8 cellular contexts compared by ENCODE assay signal in genomic region chr4:47913858-47914218, GRCh38. TPM values are rescaled to one million over a fixed set of nuclear protein-coding genes. Genes with fewer than 3 reads are reported as not detected.
DNase-seq lines count a peak whose midpoint lies in the region; ATAC-seq and TF ChIP-seq lines count a peak whose summit lies in the region.

No MANE protein-coding gene starts in this region.

- H3K27ac Mint-ChIP-seq in activated CD4-positive, alpha-beta T cell treated with anti-CD3 and anti-CD28 coated beads for 36 hours = peak overlapping the region; percentile 90
- peak overlapping the region; percentile 98 for H3K27ac Mint-ChIP-seq in dendritic cell treated with granulocyte-macrophage colony-stimulating factor and Interleukin-4, amounts not matched to agents 40 ng/mL and 50 ng/mL, for 4 days

- no peaks in the 10 kb centered on the region for H3K9me3 ChIP-seq in DOHH2 (ENCODE audit: control insufficient read depth, insufficient read depth, low read length)
- no peaks in the 10 kb centered on the region for H3K9me3 ChIP-seq in HUES6 (ENCODE audit: control insufficient read depth, insufficient read depth, low read depth, low read length)
- H3K9me3 ChIP-seq in lung (ENCODE audit: control insufficient read depth in 2 of 2, insufficient read depth in 1 of 2, low read length in 1 of 2) = no peaks in the 10 kb centered on the region

- H3K27ac ChIP-seq in DOHH2 (ENCODE audit: low read depth, low read length) (peak overlapping the region; percentile 50), HUES6 (ENCODE audit: low read depth, low read length) (peak overlapping the region; percentile 83; the same call in 1 of the 2 replicates), lung (ENCODE audit: low read depth in 1 of 2, low read length in 1 of 2) (peak overlapping the region; percentile 62 to 87)

- H3K4me2 ChIP-seq in DOHH2 (ENCODE audit: low read length) = peak overlapping the region; percentile 72

- DNase-seq in activated CD4-positive, alpha-beta T cell treated with anti-CD3 and anti-CD28 coated beads for 36 hours = peak; percentile 65
- DNase-seq in lung (ENCODE audit: low spot score) = peak; percentile 44
- peak; percentile 14 to 26 for DNase-seq in stimulated activated CD8-positive, alpha-beta memory T cell treated with anti-CD3 and anti-CD28 coated beads, Interleukin-2, amount 100 ng/mL, for 48 hours (ENCODE audit: low read depth in 2 of 2)
- no peak for DNase-seq in NCI-H774 (lab: John Stamatoyannopoulos, UW)

- POLR2A ChIA-PET in activated CD4-positive, alpha-beta T cell treated with anti-CD3 and anti-CD28 coated beads for 36 hours (lab: Charles Lee) = interaction anchor here (0.7 to 1.0 kb wide), 2 partner anchors 10 to 429 kb away, joined by 3 read pairs; partner anchors contain the start of gene ATP10D

- H3K4me1 Mint-ChIP-seq in activated CD4-positive, alpha-beta T cell treated with anti-CD3 and anti-CD28 coated beads for 36 hours = peaks cover 29% of the 10 kb centered on the region
- H3K4me1 Mint-ChIP-seq in dendritic cell treated with granulocyte-macrophage colony-stimulating factor and Interleukin-4, amounts not matched to agents 40 ng/mL and 50 ng/mL, for 4 days (ENCODE audit: low read depth) = peaks cover 50% of the 10 kb centered on the region

- peaks cover 7% of the 10 kb centered on the region for H3F3A ChIP-seq in DOHH2 (ENCODE audit: control insufficient read depth, insufficient read depth)

- H3K4me3 ChIP-seq in DOHH2 (ENCODE audit: low read length) = peak overlapping the region; percentile 82
- H3K4me3 ChIP-seq in HUES6 (ENCODE audit: low read depth, low read length) = peak overlapping the region; percentile 90
- peak overlapping the region; percentile 79 for H3K4me3 ChIP-seq in lung

- no peaks in the 10 kb centered on the region for H3K9me2 ChIP-seq in DOHH2 (replicated peaks; ENCODE audit: control insufficient read depth, low read length)

- peak overlapping the region; percentile 82 for H3K9ac ChIP-seq in HUES6 (ENCODE audit: low read length)

- no peaks in the 10 kb centered on the region for H3K9me3 Mint-ChIP-seq in activated CD4-positive, alpha-beta T cell treated with anti-CD3 and anti-CD28 coated beads for 36 hours (ENCODE audit: low read depth)
- H3K9me3 Mint-ChIP-seq in dendritic cell treated with granulocyte-macrophage colony-stimulating factor and Interleukin-4, amounts not matched to agents 40 ng/mL and 50 ng/mL, for 4 days = peaks cover 10% of the 10 kb centered on the region

- CTCF ChIA-PET in activated CD4-positive, alpha-beta T cell treated with anti-CD3 and anti-CD28 coated beads for 36 hours (lab: Charles Lee) = no interaction called here

- H3K4me1 ChIP-seq in DOHH2 (ENCODE audit: control insufficient read depth, low read length) (peaks cover 42% of the 10 kb centered on the region), HUES6 (ENCODE audit: control insufficient read depth, insufficient read depth, low read length) (peaks cover 4% of the 10 kb centered on the region; the same call in 1 of the 2 replicates), lung (ENCODE audit: control insufficient read depth in 2 of 2, insufficient read depth in 2 of 2, low read length in 2 of 2) (peaks cover 3 to 5% of the 10 kb centered on the region in 2 donors)

- TF ChIP-seq CTCF in DOHH2 (IDR thresholded peaks at IDR 0.05; ENCODE audit: low read depth, low read length, poor library complexity, severe bottlenecking) (no peak), lung (IDR thresholded peaks at IDR 0.05; ENCODE audit: control extremely low read depth, extremely low read depth) (no peak)

- H4K20me1 ChIP-seq in DOHH2 (ENCODE audit: control insufficient read depth, insufficient read depth, low read depth, low read length) = no peaks in the 10 kb centered on the region

- 0 to 1% methylated on average over 21 to 30 of the region's 30 CpGs for WGBS in lung, 2 donors

- intact Hi-C loops in activated CD4-positive, alpha-beta T cell treated with anti-CD3 and anti-CD28 coated beads for 36 hours (cut with DNase I, micrococcal nuclease) = loop anchor here (1.0 to 10.0 kb wide), 10 partner anchors 39 to 866 kb away; partner anchors contain the start of genes COMMD8 (in 2 of the 2), SLAIN2 (in 2 of the 2), CNGA1 (in 1 of the 2) and CORIN (in 1 of the 2)
- intact Hi-C loops in dendritic cell treated with granulocyte-macrophage colony-stimulating factor and Interleukin-4, amounts not matched to agents 40 ng/mL and 50 ng/mL, for 4 days (cut with micrococcal nuclease) = loop anchor here (10.0 kb wide), 1 partner anchor 431 kb away; the partner anchor contains the start of gene SLAIN2

- peaks cover 32% of the 10 kb centered on the region for H3K36me3 Mint-ChIP-seq in activated CD4-positive, alpha-beta T cell treated with anti-CD3 and anti-CD28 coated beads for 36 hours (ENCODE audit: low read depth)
- peaks cover 54% of the 10 kb centered on the region for H3K36me3 Mint-ChIP-seq in dendritic cell treated with granulocyte-macrophage colony-stimulating factor and Interleukin-4, amounts not matched to agents 40 ng/mL and 50 ng/mL, for 4 days (ENCODE audit: low read depth)

- H3K27me3 ChIP-seq in DOHH2 (ENCODE audit: control insufficient read depth, low read length) (no peaks in the 10 kb centered on the region), HUES6 (ENCODE audit: control insufficient read depth, insufficient read depth, low read length) (no peaks in the 10 kb centered on the region), lung (ENCODE audit: control insufficient read depth, insufficient read depth) (no peaks in the 10 kb centered on the region)

- ATAC-seq in GM21526 (IDR thresholded peaks at IDR 0.05; ENCODE audit: low FRiP score, unreplicated experiment) (peak; percentile 25), lung (ENCODE audit: insufficient read depth, low FRiP score) (peak; percentile 21)
- ATAC-seq in activated CD4-positive, alpha-beta T cell treated with anti-CD3 and anti-CD28 coated beads for 36 hours = peak; percentile 15

- H3K36me3 ChIP-seq in DOHH2 (ENCODE audit: control insufficient read depth, low read length) (peaks cover 33% of the 10 kb centered on the region), HUES6 (ENCODE audit: control insufficient read depth, insufficient read depth, low read length) (peaks cover 27% of the 10 kb centered on the region), lung (ENCODE audit: control insufficient read depth in 2 of 2, insufficient read depth in 2 of 2, low read length in 2 of 2) (peaks cover 0 to 2% of the 10 kb centered on the region in 2 donors)

- peak overlapping the region; percentile 94 for H3K4me3 Mint-ChIP-seq in activated CD4-positive, alpha-beta T cell treated with anti-CD3 and anti-CD28 coated beads for 36 hours
- H3K4me3 Mint-ChIP-seq in dendritic cell treated with granulocyte-macrophage colony-stimulating factor and Interleukin-4, amounts not matched to agents 40 ng/mL and 50 ng/mL, for 4 days = peak overlapping the region; percentile 99

- peaks cover 48% of the 10 kb centered on the region for H3K79me2 ChIP-seq in DOHH2 (ENCODE audit: control insufficient read depth, low read length)

- H3K27me3 Mint-ChIP-seq in activated CD4-positive, alpha-beta T cell treated with anti-CD3 and anti-CD28 coated beads for 36 hours = no peaks in the 10 kb centered on the region
- H3K27me3 Mint-ChIP-seq in dendritic cell treated with granulocyte-macrophage colony-stimulating factor and Interleukin-4, amounts not matched to agents 40 ng/mL and 50 ng/mL, for 4 days = no peaks in the 10 kb centered on the region

RNA-seq across cellular contexts. Expression of gene NFXL1, which starts 0.5 kb away (rescaled TPM):
- 10 to 100 TPM; 12.6 to 14.4 TPM for total RNA-seq in activated CD4-positive, alpha-beta T cell treated with anti-CD3 and anti-CD28 coated beads for 36 hours
- 10 to 100 TPM; 11.2 to 27.2 TPM for total RNA-seq in lung
- 1 to 10 TPM; 4.6 to 6.3 TPM for polyA plus RNA-seq in lung
